Comparison of ENCODE assay signal across 9 cellular contexts in genomic region chr11:114162719-114163123, GRCh38.
DNase-seq lines count a peak whose midpoint lies in the region; ATAC-seq, FAIRE-seq and TF ChIP-seq lines count a peak whose summit lies in the region.
"Had no signal": no experiment of that assay in that cellular context is flagged by ENCODE, and none has a peak within 500 bp of the region (broad histone marks: within the 10 kb centered on the region; RNA-seq: fewer than 3 reads in every experiment).

No MANE protein-coding gene starts in this region.

- ATAC-seq in HG03520 (IDR thresholded peaks at IDR 0.05; ENCODE audit: unreplicated experiment) (no peak), HG03139 (IDR thresholded peaks at IDR 0.05; ENCODE audit: unreplicated experiment) (no peak)
- ATAC-seq: K562 had no signal

- no peak overlapping the region for H2AK5ac ChIP-seq in H1 (ENCODE audit: low read depth, low read length)

- H2BK5ac ChIP-seq in H1 (ENCODE audit: low read depth, low read length), result no peak overlapping the region

- H2BK120ac ChIP-seq in H1 (replicated peaks; ENCODE audit: low read depth, low read length), result no peak overlapping the region

- no peaks in the 10 kb centered on the region for H4K20me1 ChIP-seq in H1 (replicated peaks in 1 of 2; ENCODE audit: control insufficient read depth in 1 of 2, insufficient read depth in 2 of 2, low read length in 2 of 2)

- no peak for FAIRE-seq in H1 (lab: Jason Lieb, UNC)
- peak; percentile 87 for FAIRE-seq in urothelium cell line (lab: Jason Lieb, UNC)
- FAIRE-seq: K562 had no signal

- 93% methylated on average over 12 of the region's 12 CpGs; no CpG with 5 or more reads in 1 of the 2 experiments for WGBS in H1 (ENCODE audit: extremely low coverage in 1 of 2, insufficient coverage in 1 of 2, insufficient read length in 1 of 2, insufficient replicate concordance in 2 of 2, low coverage in 1 of 2, low lambda C conversion rate in 2 of 2, missing lambda C conversion rate in 1 of 2), 2 experiments

- TF ChIP-seq EP300 in H1 (IDR thresholded peaks at IDR 0.05; ENCODE audit: borderline replicate concordance in 1 of 2, low read depth in 2 of 2, low read length in 2 of 2), result no peak

- no peak overlapping the region for H3K4ac ChIP-seq in H1 (replicated peaks; ENCODE audit: insufficient read length, low read depth, low read length)

- H3K14ac ChIP-seq in H1 (ENCODE audit: insufficient read length), result no peak overlapping the region

- CTCF ChIA-PET in H1 (lab: Charles Lee; ENCODE audit: partially characterized antibody) (interaction anchor here (0.7 to 1.0 kb wide), 3 partner anchors 18 to 135 kb away, joined by 3 read pairs; no protein-coding TSS in a partner anchor), GM10248 (lab: Yijun Ruan, JAX) (no interaction called here)

- H3K9ac ChIP-seq in H1 (replicated peaks in 1 of 4; ENCODE audit: extremely low read depth in 1 of 4, low read depth in 3 of 4, low read length in 3 of 4), result no peak overlapping the region

- H3K36me3 ChIP-seq in H1 (ENCODE audit: control insufficient read depth in 2 of 4, insufficient read depth in 4 of 4, low read length in 3 of 4), result no peaks in the 10 kb centered on the region

- H3K79me2 ChIP-seq in H1 (ENCODE audit: control insufficient read depth in 1 of 2, insufficient read depth in 2 of 2, low read length in 2 of 2), result no peaks in the 10 kb centered on the region

- no peak for TF ChIP-seq RAD21 in H1 (IDR thresholded peaks at IDR 0.05 in 1 of 2, conservative IDR thresholded peaks at IDR 0.05 in 1 of 2; ENCODE audit: low read depth in 2 of 2, low read length in 2 of 2)

- no peak overlapping the region for H3K4me2 ChIP-seq in H1 (ENCODE audit: insufficient read depth in 1 of 2, low read depth in 2 of 2, low read length in 2 of 2)

- H3K27me3 ChIP-seq in H1 (replicated peaks in 1 of 4; ENCODE audit: control insufficient read depth in 3 of 4, extremely low read depth in 1 of 4, insufficient read depth in 3 of 4, low read length in 3 of 4), result no peaks in the 10 kb centered on the region

- no peak overlapping the region for H2BK12ac ChIP-seq in H1 (ENCODE audit: low read depth, low read length)

- no peak overlapping the region for H3K56ac ChIP-seq in H1 (replicated peaks; ENCODE audit: insufficient read length, low read depth, low read length)

- no peak for TF ChIP-seq POLR2A in H1 (IDR thresholded peaks at IDR 0.05; ENCODE audit: control extremely low read depth in 1 of 2, low read depth in 2 of 2, low read length in 2 of 2)

- TF ChIP-seq CTCF in H1 (IDR thresholded peaks at IDR 0.05; ENCODE audit: control extremely low read depth in 1 of 3, insufficient read depth in 1 of 3, low read depth in 1 of 3, low read length in 3 of 3) (no peak), GM10248 (IDR thresholded peaks at IDR 0.05; ENCODE audit: control extremely low read depth, extremely low read depth, low read depth, missing control alignments) (no peak)

- no peak overlapping the region for H3K4me3 ChIP-seq in H1 (ENCODE audit: extremely low read depth in 1 of 4, insufficient read depth in 2 of 4, low read depth in 3 of 4, low read length in 4 of 4)
- H3K4me3 ChIP-seq: K562 had no signal

- H2BK15ac ChIP-seq in H1 (ENCODE audit: low read length), result peak overlapping the region; percentile 74; the same call in 1 of the 2 replicates

- H4K8ac ChIP-seq in H1 (ENCODE audit: extremely low read depth, insufficient read depth, low read length), result no peak overlapping the region

- H3K18ac ChIP-seq in H1 (ENCODE audit: extremely low read depth, low read length), result no peak overlapping the region

- peaks cover 2 to 6% (median 3%) of the 10 kb centered on the region in 4 experiments; a peak in 5 of 7 replicates for H3K4me1 ChIP-seq in H1 (replicated peaks in 1 of 4; ENCODE audit: control insufficient read depth in 3 of 4, insufficient read depth in 4 of 4, low read length in 3 of 4)

- DNase-seq in ELF-1 (ENCODE audit: low read depth, low spot score) (peak; percentile 51), NCI-H748 treated with DMSO at 0.1 percent for 48 hours (lab: John Stamatoyannopoulos, UW) (peak; percentile 31), H1 (ENCODE audit: low read depth in 1 of 2, low spot score in 2 of 2) (no peak), middle frontal gyrus (ENCODE audit: extremely low spot score, low spot score) (peak; percentile 97), urothelium cell line (ENCODE audit: low spot score) (peak; percentile 92), GM10248 (ENCODE audit: extremely low spot score) (no peak)

- H3K27ac ChIP-seq in H1 (ENCODE audit: low read depth, low read length), result no peak overlapping the region

- no peak overlapping the region for H4K5ac ChIP-seq in H1 (ENCODE audit: insufficient read length, low read depth, low read length)

- no peak overlapping the region for H2AFZ ChIP-seq in H1 (ENCODE audit: low read length)

- H3K23me2 ChIP-seq in H1 (ENCODE audit: low read depth, low read length), result no peaks in the 10 kb centered on the region

- no peaks in the 10 kb centered on the region for H3K79me1 ChIP-seq in H1 (ENCODE audit: low read depth, low read length)

- POLR2A ChIA-PET in H1 (lab: Charles Lee; ENCODE audit: partially characterized antibody), result interaction anchor here (0.8 kb wide), 1 partner anchor 8 kb away, joined by 3 read pairs; no protein-coding TSS in a partner anchor
- POLR2A ChIA-PET in GM10248 (lab: Yijun Ruan, JAX), result no interaction called here

- H3K9me3 ChIP-seq in H1 (ENCODE audit: insufficient read depth in 2 of 2, low read depth in 1 of 2, low read length in 1 of 2), result no peaks in the 10 kb centered on the region

- no peak overlapping the region for H4K91ac ChIP-seq in H1 (replicated peaks; ENCODE audit: insufficient read length, low read length)

- no peak overlapping the region for H3K23ac ChIP-seq in H1 (ENCODE audit: insufficient read length)

- H2BK20ac ChIP-seq in H1 (ENCODE audit: low read length), result no peak overlapping the region

TF ChIP-seq in H1, 55 proteins besides CTCF, POLR2A, EP300 and RAD21:
- TF ChIP-seq FOSL1 (IDR thresholded peaks at IDR 0.05; ENCODE audit: insufficient read depth, low read depth, low read length) (no peak), NANOG (IDR thresholded peaks at IDR 0.05; ENCODE audit: insufficient read depth, low read depth, low read length, poor library complexity, severe bottlenecking) (no peak), ASH2L (IDR thresholded peaks at IDR 0.05; ENCODE audit: low read length) (no peak), EZH2 (IDR thresholded peaks at IDR 0.05; ENCODE audit: low read depth, low read length, severe bottlenecking) (no peak), E2F6 (IDR thresholded peaks at IDR 0.05) (no peak), SAP30 (IDR thresholded peaks at IDR 0.05; ENCODE audit: insufficient read depth, insufficient replicate concordance, low read length) (no peak), BACH1 (IDR thresholded peaks at IDR 0.05; ENCODE audit: low read length) (no peak), ZNF274 (IDR thresholded peaks at IDR 0.05; ENCODE audit: borderline replicate concordance, extremely low read depth, low read length) (no peak), SRF (IDR thresholded peaks at IDR 0.05; ENCODE audit: low read depth, low read length) (no peak)

Comparison
In these comparisons a context has a peak if more than half of its experiments do, and no peak if none do; other contexts are left out.
1. DNase-seq: peak in ELF-1 (single experiment), NCI-H748 treated with DMSO at 0.1 percent for 48 hours (single experiment), middle frontal gyrus (single experiment) and urothelium cell line (single experiment); none in H1 (0 of 2) and GM10248 (single experiment).